Comparison of ENCODE assay signal across 8 cellular contexts in the genomic region with DNA sequence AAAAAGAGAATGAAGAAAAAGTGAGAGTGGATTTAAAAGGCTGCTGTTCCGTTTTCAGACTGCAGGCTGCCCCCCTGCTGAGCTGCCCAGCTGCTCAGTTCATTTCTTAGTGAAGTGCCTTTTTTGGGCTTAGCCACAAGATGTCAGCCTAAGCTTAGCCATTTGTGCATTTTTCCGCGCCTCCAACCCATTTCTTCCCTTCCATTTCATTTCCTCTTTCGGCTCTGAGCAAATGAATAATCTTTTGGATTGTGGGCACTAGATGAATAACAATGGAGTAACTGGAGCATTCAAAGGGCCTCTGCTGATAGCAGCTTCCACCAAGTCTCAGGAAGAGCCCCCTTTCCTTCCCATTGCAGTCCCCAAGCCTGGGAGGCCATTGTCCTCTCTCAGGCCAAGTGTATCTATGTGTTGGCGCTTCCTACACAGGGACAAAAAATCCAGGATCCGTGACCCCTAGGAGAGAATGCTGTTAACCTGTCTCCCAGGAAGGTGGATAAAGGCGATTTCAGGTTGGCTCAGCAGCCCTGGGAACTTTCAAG.
DNase-seq lines count a peak whose midpoint lies in the region; ATAC-seq and TF ChIP-seq lines count a peak whose summit lies in the region.

No MANE protein-coding gene starts in this region.

- POLR2A ChIA-PET in CD4-positive, alpha-beta T cell (lab: Charles Lee) = no interaction called here

- ATAC-seq in CD4-positive, alpha-beta T cell (ENCODE audit: poor library complexity) = peak; percentile 80
- ATAC-seq in GM18861 (IDR thresholded peaks at IDR 0.05; ENCODE audit: unreplicated experiment) (peak; percentile 95), HG02970 (IDR thresholded peaks at IDR 0.05; ENCODE audit: low FRiP score, unreplicated experiment) (peak; percentile 85)

- H3K9me3 Mint-ChIP-seq in CD4-positive, alpha-beta T cell = no peaks in the 10 kb centered on the region

- H3K4me3 ChIP-seq in epithelial cell of proximal tubule (ENCODE audit: low read depth, low read length) = no peak overlapping the region

- H3K27me3 ChIP-seq in CD4-positive, alpha-beta T cell (ENCODE audit: control insufficient read depth, insufficient read depth, low read length) = no peaks in the 10 kb centered on the region

- no peak overlapping the region for H3K4me3 Mint-ChIP-seq in CD4-positive, alpha-beta T cell

- H3K27ac ChIP-seq in CD4-positive, alpha-beta T cell (ENCODE audit: low read depth, low read length) = no peak overlapping the region

- intact Hi-C loops in CD4-positive, alpha-beta T cell (cut with DNase I, micrococcal nuclease) = loop anchor here in 1 of 2 experiments (1.0 to 5.0 kb wide), 3 partner anchors 181 to 847 kb away; no protein-coding TSS in a partner anchor

- peak; percentile 57 for TF ChIP-seq CTCF in CD4-positive, alpha-beta T cell (IDR thresholded peaks at IDR 0.05)
- peak; percentile 96 for TF ChIP-seq CTCF in epithelial cell of proximal tubule (conservative IDR thresholded peaks at IDR 0.05; ENCODE audit: low read depth, low read length)

- CTCF ChIA-PET in CD4-positive, alpha-beta T cell (lab: Charles Lee) = no interaction called here

- H3K27ac Mint-ChIP-seq in CD4-positive, alpha-beta T cell = no peak overlapping the region

- no peaks in the 10 kb centered on the region for H3K9me3 ChIP-seq in CD4-positive, alpha-beta T cell (ENCODE audit: control insufficient read depth, low read length)

- H3K36me3 Mint-ChIP-seq in CD4-positive, alpha-beta T cell (ENCODE audit: low read depth) = no peaks in the 10 kb centered on the region

- H3K4me1 Mint-ChIP-seq in CD4-positive, alpha-beta T cell (ENCODE audit: low read depth) = peaks cover 13% of the 10 kb centered on the region

- peaks cover 4% of the 10 kb centered on the region for H3K27me3 Mint-ChIP-seq in CD4-positive, alpha-beta T cell

- peak in 1 of 10 experiments; percentile 2 for DNase-seq in CD4-positive, alpha-beta T cell
- DNase-seq in NCI-H146 treated with DMSO at 0.1 percent for 48 hours (lab: John Stamatoyannopoulos, UW; ENCODE audit: unreplicated experiment) = peak; percentile 70
- DNase-seq in SW480 (ENCODE audit: low spot score) = peak; percentile 83
- DNase-seq in epithelial cell of proximal tubule (ENCODE audit: low read depth) = peak; percentile 64
- peak; percentile 75 for DNase-seq in myocyte (ENCODE audit: low read depth)
- peak; percentile 70 for DNase-seq in ureter (ENCODE audit: low spot score)
